Comparison of ENCODE assay signal across 23 cellular contexts in genomic region chr12:30661210-30661609, GRCh38.
"Had no signal": no experiment of that assay in that cellular context is flagged by ENCODE, and none has a peak within 500 bp of the region (broad histone marks: within the 10 kb centered on the region; RNA-seq: fewer than 3 reads in every experiment).

No MANE protein-coding gene starts in this region.

- DNase-seq: activated B cell treated with CpG ODN at 0.5 μM for 24 hours; activated CD4-positive, alpha-beta T cell treated with anti-CD3 and anti-CD28 coated beads for 1 hour; activated CD4-positive, alpha-beta T cell treated with anti-CD3 and anti-CD28 coated beads, Interleukin-2, amount 10 ng/mL, durations not matched to agents 24 days and 14 days; activated CD4-positive, alpha-beta T cell treated with anti-CD3 and anti-CD28 coated beads, Interleukin-2, amount 50 U/mL, for 48 hours; activated CD8-positive, alpha-beta memory T cell treated with anti-CD3 and anti-CD28 coated beads, Interleukin-2, amount 10 ng/mL, durations not matched to agents 7 days and 5 days; activated gamma-delta T cell treated with Interleukin-2 at 50 U/mL for 16 hours; activated naive CD4-positive, alpha-beta T cell treated with anti-CD3 and anti-CD28 coated beads, Interleukin-2, amount 10 ng/mL, durations not matched to agents 7 days and 5 days; activated naive CD8-positive, alpha-beta T cell treated with anti-CD3 and anti-CD28 coated beads for 36 hours; activated T-cell treated with anti-CD3 and anti-CD28 coated beads, Interleukin-2, amount 50 U/mL, for 48 hours; brain microvascular endothelial cell; Kasumi-1; KBM-7; NCI-H1105 treated with DMSO at 0.1 percent for 48 hours; NCI-H1436 treated with DMSO at 0.1 percent for 48 hours; NCI-H187; NCI-H2081; NCI-H524; SHP77 treated with DMSO at 0.1 percent for 48 hours; T-helper 2 cell; T1000 had no signal

- H3K4me3 Mint-ChIP-seq: activated B cell treated with CpG ODN at 0.5 μM for 24 hours; activated CD4-positive, alpha-beta T cell treated with anti-CD3 and anti-CD28 coated beads, Interleukin-2, amount 10 ng/mL, durations not matched to agents 24 days and 14 days; activated CD8-positive, alpha-beta memory T cell treated with anti-CD3 and anti-CD28 coated beads, Interleukin-2, amount 10 ng/mL, durations not matched to agents 7 days and 5 days; activated naive CD4-positive, alpha-beta T cell treated with anti-CD3 and anti-CD28 coated beads, Interleukin-2, amount 10 ng/mL, durations not matched to agents 7 days and 5 days; activated naive CD8-positive, alpha-beta T cell treated with anti-CD3 and anti-CD28 coated beads for 36 hours had no signal

- H3K27ac ChIP-seq: brain microvascular endothelial cell, cardiac muscle cell had no signal

- ATAC-seq: activated CD8-positive, alpha-beta memory T cell treated with anti-CD3 and anti-CD28 coated beads, Interleukin-2, amount 10 ng/mL, durations not matched to agents 7 days and 5 days had no signal

- H3K27me3 Mint-ChIP-seq: activated B cell treated with CpG ODN at 0.5 μM for 24 hours; activated CD4-positive, alpha-beta T cell treated with anti-CD3 and anti-CD28 coated beads, Interleukin-2, amount 10 ng/mL, durations not matched to agents 24 days and 14 days; activated CD8-positive, alpha-beta memory T cell treated with anti-CD3 and anti-CD28 coated beads, Interleukin-2, amount 10 ng/mL, durations not matched to agents 7 days and 5 days; activated naive CD4-positive, alpha-beta T cell treated with anti-CD3 and anti-CD28 coated beads, Interleukin-2, amount 10 ng/mL, durations not matched to agents 7 days and 5 days; activated naive CD8-positive, alpha-beta T cell treated with anti-CD3 and anti-CD28 coated beads for 36 hours had no signal

- H3K9me3 Mint-ChIP-seq: activated B cell treated with CpG ODN at 0.5 μM for 24 hours; activated CD4-positive, alpha-beta T cell treated with anti-CD3 and anti-CD28 coated beads, Interleukin-2, amount 10 ng/mL, durations not matched to agents 24 days and 14 days; activated naive CD4-positive, alpha-beta T cell treated with anti-CD3 and anti-CD28 coated beads, Interleukin-2, amount 10 ng/mL, durations not matched to agents 7 days and 5 days; activated naive CD8-positive, alpha-beta T cell treated with anti-CD3 and anti-CD28 coated beads for 36 hours; activated T-helper 2 cell treated with anti-CD3 and anti-CD28 coated beads, Interferon-gamma antibody, Interleukin-2, Interleukin-4, amounts not matched to agents 10 μg/mL and 5 μg/mL and 100 μg/mL, durations not matched to agents 14 hours and 24 hours and 36 hours had no signal

- H3K27me3 ChIP-seq: brain microvascular endothelial cell, cardiac muscle cell had no signal

- H3K4me3 ChIP-seq: cardiac muscle cell had no signal

- FAIRE-seq: TTC549 had no signal

- H3K4me1 Mint-ChIP-seq: activated B cell treated with CpG ODN at 0.5 μM for 24 hours; activated CD4-positive, alpha-beta T cell treated with anti-CD3 and anti-CD28 coated beads, Interleukin-2, amount 10 ng/mL, durations not matched to agents 24 days and 14 days; activated CD8-positive, alpha-beta memory T cell treated with anti-CD3 and anti-CD28 coated beads, Interleukin-2, amount 10 ng/mL, durations not matched to agents 7 days and 5 days; activated naive CD4-positive, alpha-beta T cell treated with anti-CD3 and anti-CD28 coated beads, Interleukin-2, amount 10 ng/mL, durations not matched to agents 7 days and 5 days; activated naive CD8-positive, alpha-beta T cell treated with anti-CD3 and anti-CD28 coated beads for 36 hours had no signal
